13 cellular contexts compared by ENCODE assay signal in genomic region chr10:30491204-30491603, GRCh38. TPM values are rescaled to one million over a fixed set of nuclear protein-coding genes. Genes with fewer than 3 reads are reported as not detected.
DNase-seq lines count a peak whose midpoint lies in the region; ATAC-seq and TF ChIP-seq lines count a peak whose summit lies in the region.
"Had no signal": no experiment of that assay in that cellular context is flagged by ENCODE, and none has a peak within 500 bp of the region (broad histone marks: within the 10 kb centered on the region; RNA-seq: fewer than 3 reads in every experiment).

No MANE protein-coding gene starts in this region.

- no peak overlapping the region for H3K14ac ChIP-seq in trophoblast cell (ENCODE audit: low read length)

- peaks cover 2% of the 10 kb centered on the region for H3K36me3 Mint-ChIP-seq in T-helper 2 cell treated with Interferon-gamma antibody and Interleukin-4, amounts not matched to agents 5 μg/mL and 100 μg/mL, for 36 hours (ENCODE audit: low read depth)

- H2BK12ac ChIP-seq in trophoblast cell (ENCODE audit: low read length) = no peak overlapping the region

- no peaks in the 10 kb centered on the region for H3K36me3 ChIP-seq in trophoblast cell (ENCODE audit: control insufficient read depth in 1 of 2, insufficient read depth in 2 of 2, low read length in 2 of 2)
- H3K36me3 ChIP-seq: vagina had no signal

- no CpG with 5 or more reads among the region's 3 CpGs for WGBS in trophoblast cell (ENCODE audit: extremely low coverage, insufficient coverage, insufficient read length)

- no peak overlapping the region for H3K27ac ChIP-seq in trophoblast cell (ENCODE audit: low read depth, low read length)
- H3K27ac ChIP-seq: parathyroid adenoma, vagina had no signal

- H3K9me3 ChIP-seq in trophoblast cell (ENCODE audit: insufficient read depth, low read depth, low read length) = no peaks in the 10 kb centered on the region
- H3K9me3 ChIP-seq: vagina had no signal

- no peak overlapping the region for H3K4ac ChIP-seq in trophoblast cell (ENCODE audit: low read depth, low read length)

- TF ChIP-seq CTCF in choroid plexus epithelial cell (conservative IDR thresholded peaks at IDR 0.05; ENCODE audit: low read depth, low read length) = no peak

- H3K27me3 Mint-ChIP-seq in T-helper 2 cell treated with Interferon-gamma antibody and Interleukin-4, amounts not matched to agents 5 μg/mL and 100 μg/mL, for 36 hours (ENCODE audit: low read depth) = peaks cover 18% of the 10 kb centered on the region

- no peak overlapping the region for H3K4me2 ChIP-seq in trophoblast cell (ENCODE audit: low read length)

- no peak overlapping the region for H2AFZ ChIP-seq in trophoblast cell (ENCODE audit: insufficient read depth, low read length, poor library complexity)
- H2AFZ ChIP-seq: parathyroid adenoma had no signal

- no peaks in the 10 kb centered on the region for H3K9me3 Mint-ChIP-seq in T-helper 2 cell treated with Interferon-gamma antibody and Interleukin-4, amounts not matched to agents 5 μg/mL and 100 μg/mL, for 36 hours

- no peak overlapping the region for H2BK120ac ChIP-seq in trophoblast cell (ENCODE audit: insufficient read depth, low read length, poor library complexity)

- no peak overlapping the region for H3K4me3 ChIP-seq in choroid plexus epithelial cell (ENCODE audit: low read depth, low read length)
- no peak overlapping the region for H3K4me3 ChIP-seq in trophoblast cell (ENCODE audit: low read depth, low read length)
- H3K4me3 ChIP-seq: vagina had no signal

- DNase-seq in GM04503 (ENCODE audit: low read depth) (peak; percentile 22), MV-4-11 (lab: John Stamatoyannopoulos, UW) (peak; percentile 84), choroid plexus epithelial cell (ENCODE audit: low read depth) (peak; percentile 40), trophoblast cell (peak; percentile 62 to 77)
- DNase-seq in T-helper 2 cell treated with Interferon-gamma antibody and Interleukin-4, amounts not matched to agents 5 μg/mL and 100 μg/mL, for 36 hours (ENCODE audit: low spot score) = no peak
- no peak for DNase-seq in activated naive CD4-positive, alpha-beta T cell treated with Interleukin-2 at 50 U/mL for 16 hours
- DNase-seq: left cardiac atrium, NCI-H2081 treated with DMSO at 0.1 percent for 48 hours had no signal

- no peaks in the 10 kb centered on the region for H3K79me2 ChIP-seq in trophoblast cell (ENCODE audit: control insufficient read depth, insufficient read depth, low read length, poor library complexity)
- H3K79me2 ChIP-seq: parathyroid adenoma had no signal

- no peak overlapping the region for H3K23ac ChIP-seq in trophoblast cell (ENCODE audit: low read length)

- H3K4me1 ChIP-seq in trophoblast cell (ENCODE audit: control insufficient read depth in 1 of 2, insufficient read depth in 2 of 2, low read length in 2 of 2) = no peaks in the 10 kb centered on the region
- H3K4me1 ChIP-seq: parathyroid adenoma, vagina had no signal

- no peak for ATAC-seq in GM19397 (IDR thresholded peaks at IDR 0.05; ENCODE audit: unreplicated experiment)
- ATAC-seq: activated CD4-positive, CD25-positive, alpha-beta regulatory T cell treated with anti-CD3 and anti-CD28 coated beads, Interleukin-2, amount 50 U/mL, for 24 hours; left cardiac atrium; Panc1 had no signal

- no peak overlapping the region for H3K27ac Mint-ChIP-seq in T-helper 2 cell treated with Interferon-gamma antibody and Interleukin-4, amounts not matched to agents 5 μg/mL and 100 μg/mL, for 36 hours

- H3K79me1 ChIP-seq in trophoblast cell (ENCODE audit: low read length) = no peaks in the 10 kb centered on the region

- peaks cover 40% of the 10 kb centered on the region for H3K4me1 Mint-ChIP-seq in T-helper 2 cell treated with Interferon-gamma antibody and Interleukin-4, amounts not matched to agents 5 μg/mL and 100 μg/mL, for 36 hours (ENCODE audit: low read depth)

- H4K12ac ChIP-seq in trophoblast cell (ENCODE audit: low read depth, low read length) = no peak overlapping the region

- no peak overlapping the region for H4K8ac ChIP-seq in trophoblast cell (ENCODE audit: low read depth, low read length)

- no peak overlapping the region for H2AK5ac ChIP-seq in trophoblast cell (ENCODE audit: low read length)

- H3K4me3 Mint-ChIP-seq in T-helper 2 cell treated with Interferon-gamma antibody and Interleukin-4, amounts not matched to agents 5 μg/mL and 100 μg/mL, for 36 hours = no peak overlapping the region

- no peak overlapping the region for H3K18ac ChIP-seq in trophoblast cell (ENCODE audit: low read length)

- H3K27me3 ChIP-seq in trophoblast cell (ENCODE audit: insufficient read depth, low read length) = no peaks in the 10 kb centered on the region
- H3K27me3 ChIP-seq: vagina had no signal

- no peak overlapping the region for H4K91ac ChIP-seq in trophoblast cell (ENCODE audit: low read depth, low read length)

- H3K9ac ChIP-seq in trophoblast cell (ENCODE audit: low read length) = no peak overlapping the region
- H3K9ac ChIP-seq: parathyroid adenoma had no signal

- H2BK5ac ChIP-seq in trophoblast cell (ENCODE audit: low read depth, low read length, poor library complexity) = no peak overlapping the region

RNA-seq across cellular contexts. Expression of gene MAP3K8, which starts 57.2 kb away (rescaled TPM):
- 42.6 and 49.1 TPM in 2 replicates for polyA plus RNA-seq in trophoblast cell (2013)

Comparison
In these comparisons a context has a peak if more than half of its experiments do, and no peak if none do; other contexts are left out.
1. DNase-seq: peak in GM04503 (single experiment), MV-4-11 (single experiment), choroid plexus epithelial cell (single experiment) and trophoblast cell (2 of 2); none in T-helper 2 cell treated with Interferon-gamma antibody and Interleukin-4, amounts not matched to agents 5 μg/mL and 100 μg/mL, for 36 hours (single experiment) and activated naive CD4-positive, alpha-beta T cell treated with Interleukin-2 at 50 U/mL for 16 hours (single experiment).